ENCODE assay signal across 29 cellular contexts in the genomic region with DNA sequence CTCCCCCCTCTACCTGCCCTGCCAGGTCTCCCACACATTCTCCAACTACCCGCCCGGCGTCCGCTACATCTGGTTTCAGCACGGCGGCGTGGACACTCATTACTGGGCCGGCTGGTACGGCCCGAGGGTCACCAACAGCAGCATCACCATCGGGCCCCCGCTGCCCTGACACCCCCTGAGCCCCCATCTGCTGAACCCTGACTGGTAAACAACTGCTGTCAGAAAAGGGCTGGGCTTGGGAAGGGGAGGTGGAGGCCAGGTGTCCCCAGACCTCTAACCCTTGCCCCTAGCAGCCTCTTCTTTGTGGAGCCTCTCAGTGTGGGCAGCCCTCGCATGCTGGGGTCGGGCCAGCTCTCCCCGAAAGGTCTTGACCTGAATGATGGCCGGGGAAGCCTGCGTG. TPM values are rescaled to one million over a fixed set of nuclear protein-coding genes. Genes with fewer than 3 reads are reported as not detected.
"Had no signal": no experiment of that assay in that cellular context is flagged by ENCODE, and none has a peak within 500 bp of the region (broad histone marks: within the 10 kb centered on the region; RNA-seq: fewer than 3 reads in every experiment).

No MANE protein-coding gene starts in this region.

- H2AFZ ChIP-seq: parathyroid adenoma had no signal

- H3K4me1 ChIP-seq: colonic mucosa, gastrocnemius medialis, testis had no signal

- H3K4me3 Mint-ChIP-seq: dendritic cell treated with granulocyte-macrophage colony-stimulating factor and Interleukin-4, amounts not matched to agents 40 ng/mL and 50 ng/mL, for 4 days; endodermal cell; memory B cell; mesothelial cell of epicardium; natural killer cell treated with Interleukin-12 subunit alpha and Interleukin-12 subunit beta and Interleukin-15 and Interleukin-18, amount 100 ng/mL, for 72 hours; stimulated activated memory B cell treated with anti-CD40 and anti-IgM and Interleukin-4, amounts not matched to agents 10 μg/mL and 1 μg/mL and 100 μg/mL, for 72 hours; type B pancreatic cell had no signal

- H3K36me3 Mint-ChIP-seq: naive B cell; natural killer cell treated with Interleukin-12 subunit alpha and Interleukin-12 subunit beta and Interleukin-15 and Interleukin-18, amount 100 ng/mL, for 72 hours; type B pancreatic cell had no signal

- H3K9me3 ChIP-seq: colonic mucosa, gastrocnemius medialis, mucosa of descending colon, testis, tibial artery had no signal

- H3K9ac ChIP-seq: parathyroid adenoma had no signal

- H3K27ac Mint-ChIP-seq: dendritic cell treated with granulocyte-macrophage colony-stimulating factor and Interleukin-4, amounts not matched to agents 40 ng/mL and 50 ng/mL, for 4 days; endodermal cell; memory B cell; mesothelial cell of epicardium; progenitor cell of endocrine pancreas; stimulated activated memory B cell treated with anti-CD40 and anti-IgM and Interleukin-4, amounts not matched to agents 10 μg/mL and 1 μg/mL and 100 μg/mL, for 72 hours; type B pancreatic cell had no signal

- H3K27ac ChIP-seq: colonic mucosa, epithelial cell of prostate, gastrocnemius medialis, parathyroid adenoma, testis, tibial artery had no signal

- H3K27me3 Mint-ChIP-seq: memory B cell; naive B cell; natural killer cell treated with Interleukin-12 subunit alpha and Interleukin-12 subunit beta and Interleukin-15 and Interleukin-18, amount 100 ng/mL, for 72 hours; stimulated activated memory B cell treated with anti-CD40 and anti-IgM and Interleukin-4, amounts not matched to agents 10 μg/mL and 1 μg/mL and 100 μg/mL, for 72 hours; type B pancreatic cell had no signal

- H3K79me2 ChIP-seq: parathyroid adenoma had no signal

- H3K4me1 Mint-ChIP-seq: memory B cell; mesothelial cell of epicardium; stimulated activated memory B cell treated with anti-CD40 and anti-IgM and Interleukin-4, amounts not matched to agents 10 μg/mL and 1 μg/mL and 100 μg/mL, for 72 hours had no signal

- DNase-seq: colonic mucosa; effector CD8-positive, alpha-beta T cell; endodermal cell; foreskin fibroblast; gastrocnemius medialis; head of caudate nucleus; left ventricle myocardium superior; mucosa of descending colon; naive B cell; occipital lobe; stimulated activated CD4-positive, alpha-beta T cell treated with anti-CD3 and anti-CD28 coated beads, Interleukin-2, amount 100 ng/mL, for 24 hours; stimulated activated CD4-positive, alpha-beta T cell treated with anti-CD3 and anti-CD28 coated beads, Interleukin-4, amount 100 ng/mL, for 24 hours; stimulated activated naive CD8-positive, alpha-beta T cell treated with anti-CD3 and anti-CD28 coated beads, Interleukin-15, Interleukin-2, amounts not matched to agents 100 U/mL and 50 U/mL, for 24 hours; substantia nigra; testis; tibial artery had no signal

- H3K4me3 ChIP-seq: colonic mucosa, gastrocnemius medialis, lung, mucosa of descending colon, smooth muscle cell, testis, tibial artery had no signal

- H3K27me3 ChIP-seq: colonic mucosa, gastrocnemius medialis, testis, tibial artery had no signal

- H3K9me3 Mint-ChIP-seq: dendritic cell treated with granulocyte-macrophage colony-stimulating factor and Interleukin-4, amounts not matched to agents 40 ng/mL and 50 ng/mL, for 4 days; endodermal cell; memory B cell; mesothelial cell of epicardium; naive B cell; natural killer cell treated with Interleukin-12 subunit alpha and Interleukin-12 subunit beta and Interleukin-15 and Interleukin-18, amount 100 ng/mL, for 72 hours; stimulated activated memory B cell treated with anti-CD40 and anti-IgM and Interleukin-4, amounts not matched to agents 10 μg/mL and 1 μg/mL and 100 μg/mL, for 72 hours; type B pancreatic cell had no signal

- H3K4me2 ChIP-seq: smooth muscle cell had no signal

- H3K36me3 ChIP-seq: colonic mucosa, gastrocnemius medialis had no signal

RNA-seq across cellular contexts. Expression of a gene that starts 30.4 kb away (rescaled TPM):
- total RNA-seq: gastrocnemius medialis, sciatic nerve had no signal
- polyA plus RNA-seq: keratinocyte had no signal
